8 cellular contexts compared by ENCODE assay signal in genomic region chr3:129015388-129016105, GRCh38. TPM values are rescaled to one million over a fixed set of nuclear protein-coding genes. Genes with fewer than 3 reads are reported as not detected.
DNase-seq lines count a peak whose midpoint lies in the region; ATAC-seq lines count a peak whose summit lies in the region.

No MANE protein-coding gene starts in this region.

- H3K4me1 Mint-ChIP-seq in IgD-negative memory B cell, result peaks cover 31 to 37% (median 33%) of the 10 kb centered on the region in 3 donors
- H3K4me1 Mint-ChIP-seq in activated CD8-positive, alpha-beta T cell treated with anti-CD3 and anti-CD28 coated beads, Interleukin-2, amount 10 ng/mL, durations not matched to agents 7 days and 5 days (ENCODE audit: low read depth), result peaks cover 37% of the 10 kb centered on the region

- no peaks in the 10 kb centered on the region for H3K36me3 Mint-ChIP-seq in IgD-negative memory B cell
- no peaks in the 10 kb centered on the region for H3K36me3 Mint-ChIP-seq in activated CD8-positive, alpha-beta T cell treated with anti-CD3 and anti-CD28 coated beads, Interleukin-2, amount 10 ng/mL, durations not matched to agents 7 days and 5 days (ENCODE audit: low read depth)

- peaks cover 0 to 3% (median 0%) of the 10 kb centered on the region in 3 donors for H3K9me3 Mint-ChIP-seq in IgD-negative memory B cell
- H3K9me3 Mint-ChIP-seq in activated CD8-positive, alpha-beta T cell treated with anti-CD3 and anti-CD28 coated beads, Interleukin-2, amount 10 ng/mL, durations not matched to agents 7 days and 5 days (ENCODE audit: insufficient read depth), result no peaks in the 10 kb centered on the region

- ATAC-seq in activated CD8-positive, alpha-beta T cell treated with anti-CD3 and anti-CD28 coated beads, Interleukin-2, amount 10 ng/mL, durations not matched to agents 7 days and 5 days, result peak; percentile 69
- ATAC-seq in GM18498 (IDR thresholded peaks at IDR 0.05; ENCODE audit: unreplicated experiment) (no peak), HG02981 (IDR thresholded peaks at IDR 0.05; ENCODE audit: unreplicated experiment) (no peak)

- peak overlapping the region; percentile 89 to 99 (median 98) for H3K27ac Mint-ChIP-seq in IgD-negative memory B cell
- H3K27ac Mint-ChIP-seq in activated CD8-positive, alpha-beta T cell treated with anti-CD3 and anti-CD28 coated beads, Interleukin-2, amount 10 ng/mL, durations not matched to agents 7 days and 5 days, result peak overlapping the region; percentile 91

- peak overlapping the region in 3 of 4 donors; percentile 67 to 89 (median 86) for H3K4me3 Mint-ChIP-seq in IgD-negative memory B cell
- H3K4me3 Mint-ChIP-seq in activated CD8-positive, alpha-beta T cell treated with anti-CD3 and anti-CD28 coated beads, Interleukin-2, amount 10 ng/mL, durations not matched to agents 7 days and 5 days, result peak overlapping the region; percentile 66

- DNase-seq in activated CD8-positive, alpha-beta T cell treated with anti-CD3 and anti-CD28 coated beads, Interleukin-2, amount 10 ng/mL, durations not matched to agents 7 days and 5 days, result peak; percentile 61
- DNase-seq in glomerular endothelial cell (ENCODE audit: extremely low read depth, low read depth, low spot score) (peak; percentile 84), hypothalamus (lab: John Stamatoyannopoulos, UW) (no peak), GM19240 (ENCODE audit: insufficient read length, low spot score) (no peak)
- DNase-seq in stimulated activated CD4-positive, alpha-beta T cell treated with anti-CD3 and anti-CD28 coated beads, Interleukin-4, amount 100 ng/mL, for 24 hours, result peak; percentile 48

- CTCF ChIA-PET in activated CD8-positive, alpha-beta T cell treated with anti-CD3 and anti-CD28 coated beads, Interleukin-2, amount 10 ng/mL, durations not matched to agents 7 days and 5 days (lab: Charles Lee), result interaction anchor here (0.7 to 7.0 kb wide), 27 partner anchors 11 to 398 kb away, joined by 3 to 117 read pairs (median 6); partner anchors contain the start of genes ACAD9, CFAP92 and EFCC1

- no peaks in the 10 kb centered on the region for H3K27me3 Mint-ChIP-seq in IgD-negative memory B cell
- no peaks in the 10 kb centered on the region for H3K27me3 Mint-ChIP-seq in activated CD8-positive, alpha-beta T cell treated with anti-CD3 and anti-CD28 coated beads, Interleukin-2, amount 10 ng/mL, durations not matched to agents 7 days and 5 days (ENCODE audit: low read depth)

- POLR2A ChIA-PET in activated CD8-positive, alpha-beta T cell treated with anti-CD3 and anti-CD28 coated beads, Interleukin-2, amount 10 ng/mL, durations not matched to agents 7 days and 5 days (lab: Charles Lee), result interaction anchor here (0.7 to 4.7 kb wide), 18 partner anchors 10 to 300 kb away, joined by 3 to 66 read pairs (median 8); partner anchors contain the start of genes CFAP92, CNBP, COPG1 and RAB43

RNA-seq across cellular contexts. Expression of gene EFCC1, which starts 14.4 kb away (rescaled TPM):
- polyA plus RNA-seq in IgD-negative memory B cell, result not detected
- total RNA-seq in activated CD8-positive, alpha-beta T cell treated with anti-CD3 and anti-CD28 coated beads, Interleukin-2, amount 10 ng/mL, durations not matched to agents 7 days and 5 days, result under 1 TPM; 0.13 to 0.21 TPM
- 1.8 and 3.0 TPM in 2 replicates for total RNA-seq in glomerular endothelial cell

RNA-seq across cellular contexts. Expression of gene CFAP92, which starts 21.7 kb away (rescaled TPM):
- polyA plus RNA-seq in IgD-negative memory B cell, result not detected
- under 1 TPM; 0.18 to 0.26 TPM for total RNA-seq in activated CD8-positive, alpha-beta T cell treated with anti-CD3 and anti-CD28 coated beads, Interleukin-2, amount 10 ng/mL, durations not matched to agents 7 days and 5 days
- 1.0 and 1.7 TPM in 2 replicates for total RNA-seq in glomerular endothelial cell

RNA-seq across cellular contexts. Expression of gene GP9, which starts 45.0 kb away (rescaled TPM):
- 4.3 TPM for polyA plus RNA-seq in IgD-negative memory B cell
- total RNA-seq in activated CD8-positive, alpha-beta T cell treated with anti-CD3 and anti-CD28 coated beads, Interleukin-2, amount 10 ng/mL, durations not matched to agents 7 days and 5 days, result not detected
- not detected in 2 replicates for total RNA-seq in glomerular endothelial cell

Comparison
In these comparisons a context has a peak if more than half of its experiments do, and no peak if none do; other contexts are left out.
1. DNase-seq: peak in activated CD8-positive, alpha-beta T cell treated with anti-CD3 and anti-CD28 coated beads, Interleukin-2, amount 10 ng/mL, durations not matched to agents 7 days and 5 days (single experiment), glomerular endothelial cell (single experiment) and stimulated activated CD4-positive, alpha-beta T cell treated with anti-CD3 and anti-CD28 coated beads, Interleukin-4, amount 100 ng/mL, for 24 hours (single experiment); none in hypothalamus (0 of 51) and GM19240 (single experiment).